In genomic region chr9:93094294-93095204, GRCh38 we compare ENCODE assay signal across 8 cellular contexts. TPM values are rescaled to one million over a fixed set of nuclear protein-coding genes. Genes with fewer than 3 reads are reported as not detected.
DNase-seq lines count a peak whose midpoint lies in the region; ATAC-seq and TF ChIP-seq lines count a peak whose summit lies in the region.

No MANE protein-coding gene starts in this region.

- peak; percentile 87 for DNase-seq in Karpas-422
- DNase-seq in gastrocnemius medialis: peak in 1 of 2 donors; percentile 69
- no peak for DNase-seq in NCI-H345 treated with DMSO at 0.1 percent for 48 hours (lab: John Stamatoyannopoulos, UW; ENCODE audit: unreplicated experiment)
- DNase-seq in stimulated activated CD4-positive, alpha-beta T cell treated with anti-CD3 and anti-CD28 coated beads, Interleukin-4, amount 100 ng/mL, for 24 hours: no peak

- H4K20me1 ChIP-seq in Karpas-422 (ENCODE audit: insufficient read depth, low read depth, low read length): peaks cover 11% of the 10 kb centered on the region; the same call in 1 of the 2 replicates

- WGBS in adipose tissue, 3 donors: 41 to 66% (median 44%) methylated on average over 12 to 13 of the region's 13 CpGs

- H3K36me3 ChIP-seq in ES-I3 (ENCODE audit: insufficient read depth, low read length) (no peaks in the 10 kb centered on the region), Karpas-422 (ENCODE audit: insufficient read depth, low read length) (no peaks in the 10 kb centered on the region), gastrocnemius medialis (no peaks in the 10 kb centered on the region)

- H3K27ac ChIP-seq in Karpas-422 (ENCODE audit: low read length): peak overlapping the region; percentile 77
- peak overlapping the region; percentile 95 for H3K27ac ChIP-seq in adipose tissue (ENCODE audit: low read depth, low read length)
- peak overlapping the region; percentile 83 to 100 (median 96) for H3K27ac ChIP-seq in gastrocnemius medialis

- no peak overlapping the region; the same call in 1 of the 2 replicates for H2AFZ ChIP-seq in Karpas-422 (ENCODE audit: low read length)

- H3K4me1 ChIP-seq in ES-I3 (ENCODE audit: insufficient read depth, low read length) (peaks cover 7% of the 10 kb centered on the region; the same call in 1 of the 2 replicates), Karpas-422 (ENCODE audit: low read length) (peaks cover 32% of the 10 kb centered on the region), gastrocnemius medialis (peaks cover 32 to 38% of the 10 kb centered on the region in 2 donors)

- H3K79me2 ChIP-seq in Karpas-422 (ENCODE audit: low read length): no peaks in the 10 kb centered on the region

- H3K27me3 ChIP-seq in Karpas-422 (ENCODE audit: low read length) (no peaks in the 10 kb centered on the region), gastrocnemius medialis (no peaks in the 10 kb centered on the region)

- TF ChIP-seq POLR2A in gastrocnemius medialis (IDR thresholded peaks at IDR 0.05): no peak

- in situ Hi-C loops in gastrocnemius medialis (cut with MboI; ENCODE audit: low sequenced_read_pairs in 4 of 4): no loop called here

- TF ChIP-seq CTCF in gastrocnemius medialis (IDR thresholded peaks at IDR 0.05 in 4 of 5, conservative IDR thresholded peaks at IDR 0.05 in 1 of 5): no peak

- H3K9me3 ChIP-seq in ES-I3 (ENCODE audit: control insufficient read depth, insufficient read depth, low read length) (no peaks in the 10 kb centered on the region), Karpas-422 (ENCODE audit: low read length) (no peaks in the 10 kb centered on the region), gastrocnemius medialis (no peaks in the 10 kb centered on the region)

- peak overlapping the region; percentile 58; the same call in 1 of the 2 replicates for H3K9ac ChIP-seq in ES-I3 (ENCODE audit: low read depth, low read length)
- H3K9ac ChIP-seq in Karpas-422 (ENCODE audit: low read length): peak overlapping the region; percentile 91

- intact Hi-C loops in gastrocnemius medialis (cut with DNase I; ENCODE audit: low total_unique reads): loop anchor here (1.0 to 10.0 kb wide), 7 partner anchors 38 to 1672 kb away; partner anchors contain the start of genes FAM120AOS, NFIL3, NINJ1 and ZNF484

- peak overlapping the region; percentile 83 for H3K4me3 ChIP-seq in Karpas-422 (ENCODE audit: low read length)
- H3K4me3 ChIP-seq in iPS-11a (ENCODE audit: low read depth, low read length): peak overlapping the region; percentile 28
- H3K4me3 ChIP-seq in gastrocnemius medialis: peak overlapping the region; percentile 50 to 92 (median 72)

- peak overlapping the region; percentile 97 for H3K4me2 ChIP-seq in Karpas-422 (ENCODE audit: low read depth, low read length, poor library complexity, severe bottlenecking)

- no peak for ATAC-seq in gastrocnemius medialis
- no peak for ATAC-seq in GM21360 (IDR thresholded peaks at IDR 0.05; ENCODE audit: unreplicated experiment)

- H3K9me2 ChIP-seq in Karpas-422 (replicated peaks; ENCODE audit: insufficient read depth, low read length): no peaks in the 10 kb centered on the region

RNA-seq across cellular contexts. Expression of gene CARD19, which starts 1.5 kb away (rescaled TPM):
- 5.5 and 11.4 TPM in 2 replicates for total RNA-seq in Karpas-422 (2014; rRNA removed; shearing (Covaris generic); ENCODE audit: low replicate concordance)
- 10 to 100 TPM; 12.5 to 43.7 (median 26.3) TPM for polyA plus RNA-seq in adipose tissue
- total RNA-seq in gastrocnemius medialis: 10 to 100 TPM; 49.6 to 82.4 (median 70.9) TPM

RNA-seq across cellular contexts. Expression of gene SUSD3, which starts 36.0 kb away (rescaled TPM):
- 4.9 and 6.2 TPM in 2 replicates for total RNA-seq in Karpas-422 (2014; rRNA removed; shearing (Covaris generic); ENCODE audit: low replicate concordance)
- 1 to 10 TPM in 2 of 3 donors, under 1 TPM in 1; 0.93 to 4.8 (median 2.5) TPM for polyA plus RNA-seq in adipose tissue
- total RNA-seq in gastrocnemius medialis: under 1 TPM in 2 of 4 donors, not detected in 2; 0.51 to 0.61 TPM

RNA-seq across cellular contexts. Expression of gene NINJ1, which starts 39.5 kb away (rescaled TPM):
- total RNA-seq in Karpas-422 (2014; rRNA removed; shearing (Covaris generic); ENCODE audit: low replicate concordance): 10.3 and 10.4 TPM in 2 replicates
- polyA plus RNA-seq in adipose tissue: 100 to 1,000 TPM in 1 of 3 donors, 10 to 100 TPM in 2; 22.3 to 100 (median 82.1) TPM
- total RNA-seq in gastrocnemius medialis: 10 to 100 TPM; 28.5 to 58.5 (median 45.7) TPM

Comparison
In these comparisons a context has a peak if more than half of its experiments do, and no peak if none do; other contexts are left out.
1. H3K4me3 ChIP-seq: peak in every context shown above with its lines; median percentile 83 in Karpas-422; 72 in gastrocnemius medialis; 28 in iPS-11a.